1 cellular context compared by ENCODE assay signal in the genomic region with DNA sequence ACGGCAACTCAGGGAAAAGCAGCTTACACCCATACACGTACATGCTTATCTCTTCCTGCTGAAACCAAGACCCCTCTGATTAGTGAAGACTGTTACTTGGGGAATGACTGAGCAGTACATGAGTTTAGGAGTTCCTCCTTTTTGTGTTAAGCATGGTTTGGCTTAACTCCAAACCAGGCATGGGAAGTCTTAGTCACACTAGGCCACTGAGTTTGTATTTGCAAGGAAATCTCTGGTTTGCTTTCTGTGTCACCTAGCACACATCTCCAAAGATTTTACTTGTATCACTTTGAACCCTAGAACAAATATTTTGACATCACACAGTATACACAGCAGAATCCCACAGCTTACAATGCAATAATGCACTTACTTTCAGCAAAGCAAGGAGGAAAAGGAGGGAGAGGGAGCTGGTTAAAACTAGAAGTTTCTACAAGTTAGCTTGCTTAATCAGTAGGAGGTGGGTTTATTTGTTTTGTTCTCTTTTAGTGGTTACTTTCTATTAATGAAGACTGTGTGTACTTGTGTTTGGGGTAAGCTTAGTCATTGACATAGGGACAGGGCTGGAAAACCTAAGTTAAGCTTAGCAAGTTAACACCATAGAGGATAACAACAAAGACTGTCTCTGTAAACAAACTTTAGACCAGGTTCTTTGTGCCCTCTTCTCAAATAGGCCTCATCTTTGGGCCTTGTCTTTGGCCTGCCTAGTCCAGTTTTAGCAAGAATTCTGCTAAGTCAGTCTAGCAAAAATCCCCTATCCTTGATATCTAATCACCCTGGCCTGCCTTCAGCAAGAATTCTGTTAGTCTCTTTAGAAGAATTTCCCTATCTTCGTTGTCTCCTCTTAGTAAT.
A peak's percentile ranks its signal among the peaks of the same experiment; 100 is the strongest.
TF ChIP-seq lines count a peak whose summit lies in the region.

No MANE protein-coding gene starts in this region.

TF ChIP-seq in K562, 482 proteins besides CTCF, POLR2A, EP300 and RAD21 (continued from another document and continues in another):
- TF ChIP-seq MYC (IDR thresholded peaks at IDR 0.05; ENCODE audit: low read depth, low read length) = peak; percentile 83
- no peak for TF ChIP-seq MYC (CRISPR knock-in tag; IDR thresholded peaks at IDR 0.05; ENCODE audit: borderline replicate concordance, low read depth)
- TF ChIP-seq ZKSCAN3 (CRISPR knock-in tag; IDR thresholded peaks at IDR 0.05) = no peak
- peak; percentile 32; the same call in 1 of the 2 replicates for TF ChIP-seq DNMT1 (IDR thresholded peaks at IDR 0.05)
- TF ChIP-seq ESRRB (CRISPR knock-in tag; IDR thresholded peaks at IDR 0.05; ENCODE audit: borderline replicate concordance) = no peak
- TF ChIP-seq, protein P1, sequence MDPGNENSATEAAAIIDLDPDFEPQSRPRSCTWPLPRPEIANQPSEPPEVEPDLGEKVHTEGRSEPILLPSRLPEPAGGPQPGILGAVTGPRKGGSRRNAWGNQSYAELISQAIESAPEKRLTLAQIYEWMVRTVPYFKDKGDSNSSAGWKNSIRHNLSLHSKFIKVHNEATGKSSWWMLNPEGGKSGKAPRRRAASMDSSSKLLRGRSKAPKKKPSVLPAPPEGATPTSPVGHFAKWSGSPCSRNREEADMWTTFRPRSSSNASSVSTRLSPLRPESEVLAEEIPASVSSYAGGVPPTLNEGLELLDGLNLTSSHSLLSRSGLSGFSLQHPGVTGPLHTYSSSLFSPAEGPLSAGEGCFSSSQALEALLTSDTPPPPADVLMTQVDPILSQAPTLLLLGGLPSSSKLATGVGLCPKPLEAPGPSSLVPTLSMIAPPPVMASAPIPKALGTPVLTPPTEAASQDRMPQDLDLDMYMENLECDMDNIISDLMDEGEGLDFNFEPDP (CRISPR knock-in tag; IDR thresholded peaks at IDR 0.05) = no peak
- no peak for TF ChIP-seq SMC3 (conservative IDR thresholded peaks at IDR 0.05; ENCODE audit: insufficient read depth, low read depth, low read length)
- no peak for TF ChIP-seq TOE1 (IDR thresholded peaks at IDR 0.05; ENCODE audit: borderline replicate concordance)
- no peak for TF ChIP-seq TOE1 (CRISPR knock-in tag; IDR thresholded peaks at IDR 0.05; ENCODE audit: borderline replicate concordance, low read depth)
- TF ChIP-seq ZNF644 (tag; IDR thresholded peaks at IDR 0.05; ENCODE audit: low read depth) = peak; percentile 79
- TF ChIP-seq, protein P2, sequence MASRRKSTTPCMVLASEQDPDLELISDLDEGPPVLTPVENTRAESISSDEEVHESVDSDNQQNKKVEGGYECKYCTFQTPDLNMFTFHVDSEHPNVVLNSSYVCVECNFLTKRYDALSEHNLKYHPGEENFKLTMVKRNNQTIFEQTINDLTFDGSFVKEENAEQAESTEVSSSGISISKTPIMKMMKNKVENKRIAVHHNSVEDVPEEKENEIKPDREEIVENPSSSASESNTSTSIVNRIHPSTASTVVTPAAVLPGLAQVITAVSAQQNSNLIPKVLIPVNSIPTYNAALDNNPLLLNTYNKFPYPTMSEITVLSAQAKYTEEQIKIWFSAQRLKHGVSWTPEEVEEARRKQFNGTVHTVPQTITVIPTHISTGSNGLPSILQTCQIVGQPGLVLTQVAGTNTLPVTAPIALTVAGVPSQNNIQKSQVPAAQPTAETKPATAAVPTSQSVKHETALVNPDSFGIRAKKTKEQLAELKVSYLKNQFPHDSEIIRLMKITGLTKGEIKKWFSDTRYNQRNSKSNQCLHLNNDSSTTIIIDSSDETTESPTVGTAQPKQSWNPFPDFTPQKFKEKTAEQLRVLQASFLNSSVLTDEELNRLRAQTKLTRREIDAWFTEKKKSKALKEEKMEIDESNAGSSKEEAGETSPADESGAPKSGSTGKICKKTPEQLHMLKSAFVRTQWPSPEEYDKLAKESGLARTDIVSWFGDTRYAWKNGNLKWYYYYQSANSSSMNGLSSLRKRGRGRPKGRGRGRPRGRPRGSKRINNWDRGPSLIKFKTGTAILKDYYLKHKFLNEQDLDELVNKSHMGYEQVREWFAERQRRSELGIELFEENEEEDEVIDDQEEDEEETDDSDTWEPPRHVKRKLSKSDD (conservative IDR thresholded peaks at IDR 0.05; ENCODE audit: low read length) = no peak
- TF ChIP-seq, protein P3, sequence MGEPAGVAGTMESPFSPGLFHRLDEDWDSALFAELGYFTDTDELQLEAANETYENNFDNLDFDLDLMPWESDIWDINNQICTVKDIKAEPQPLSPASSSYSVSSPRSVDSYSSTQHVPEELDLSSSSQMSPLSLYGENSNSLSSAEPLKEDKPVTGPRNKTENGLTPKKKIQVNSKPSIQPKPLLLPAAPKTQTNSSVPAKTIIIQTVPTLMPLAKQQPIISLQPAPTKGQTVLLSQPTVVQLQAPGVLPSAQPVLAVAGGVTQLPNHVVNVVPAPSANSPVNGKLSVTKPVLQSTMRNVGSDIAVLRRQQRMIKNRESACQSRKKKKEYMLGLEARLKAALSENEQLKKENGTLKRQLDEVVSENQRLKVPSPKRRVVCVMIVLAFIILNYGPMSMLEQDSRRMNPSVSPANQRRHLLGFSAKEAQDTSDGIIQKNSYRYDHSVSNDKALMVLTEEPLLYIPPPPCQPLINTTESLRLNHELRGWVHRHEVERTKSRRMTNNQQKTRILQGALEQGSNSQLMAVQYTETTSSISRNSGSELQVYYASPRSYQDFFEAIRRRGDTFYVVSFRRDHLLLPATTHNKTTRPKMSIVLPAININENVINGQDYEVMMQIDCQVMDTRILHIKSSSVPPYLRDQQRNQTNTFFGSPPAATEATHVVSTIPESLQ (CRISPR knock-in tag; IDR thresholded peaks at IDR 0.05) = no peak
- TF ChIP-seq, protein P4, sequence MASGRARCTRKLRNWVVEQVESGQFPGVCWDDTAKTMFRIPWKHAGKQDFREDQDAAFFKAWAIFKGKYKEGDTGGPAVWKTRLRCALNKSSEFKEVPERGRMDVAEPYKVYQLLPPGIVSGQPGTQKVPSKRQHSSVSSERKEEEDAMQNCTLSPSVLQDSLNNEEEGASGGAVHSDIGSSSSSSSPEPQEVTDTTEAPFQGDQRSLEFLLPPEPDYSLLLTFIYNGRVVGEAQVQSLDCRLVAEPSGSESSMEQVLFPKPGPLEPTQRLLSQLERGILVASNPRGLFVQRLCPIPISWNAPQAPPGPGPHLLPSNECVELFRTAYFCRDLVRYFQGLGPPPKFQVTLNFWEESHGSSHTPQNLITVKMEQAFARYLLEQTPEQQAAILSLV (tag; IDR thresholded peaks at IDR 0.05) = no peak
- TF ChIP-seq, protein P5, sequence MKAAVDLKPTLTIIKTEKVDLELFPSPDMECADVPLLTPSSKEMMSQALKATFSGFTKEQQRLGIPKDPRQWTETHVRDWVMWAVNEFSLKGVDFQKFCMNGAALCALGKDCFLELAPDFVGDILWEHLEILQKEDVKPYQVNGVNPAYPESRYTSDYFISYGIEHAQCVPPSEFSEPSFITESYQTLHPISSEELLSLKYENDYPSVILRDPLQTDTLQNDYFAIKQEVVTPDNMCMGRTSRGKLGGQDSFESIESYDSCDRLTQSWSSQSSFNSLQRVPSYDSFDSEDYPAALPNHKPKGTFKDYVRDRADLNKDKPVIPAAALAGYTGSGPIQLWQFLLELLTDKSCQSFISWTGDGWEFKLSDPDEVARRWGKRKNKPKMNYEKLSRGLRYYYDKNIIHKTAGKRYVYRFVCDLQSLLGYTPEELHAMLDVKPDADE (conservative IDR thresholded peaks at IDR 0.05; ENCODE audit: control insufficient read depth, low read depth, low read length) = no peak
- TF ChIP-seq ZNF184 (CRISPR knock-in tag; IDR thresholded peaks at IDR 0.05) = no peak
- no peak for TF ChIP-seq CHD2 (IDR thresholded peaks at IDR 0.05; ENCODE audit: low read depth, low read length)
- TF ChIP-seq, protein P6, sequence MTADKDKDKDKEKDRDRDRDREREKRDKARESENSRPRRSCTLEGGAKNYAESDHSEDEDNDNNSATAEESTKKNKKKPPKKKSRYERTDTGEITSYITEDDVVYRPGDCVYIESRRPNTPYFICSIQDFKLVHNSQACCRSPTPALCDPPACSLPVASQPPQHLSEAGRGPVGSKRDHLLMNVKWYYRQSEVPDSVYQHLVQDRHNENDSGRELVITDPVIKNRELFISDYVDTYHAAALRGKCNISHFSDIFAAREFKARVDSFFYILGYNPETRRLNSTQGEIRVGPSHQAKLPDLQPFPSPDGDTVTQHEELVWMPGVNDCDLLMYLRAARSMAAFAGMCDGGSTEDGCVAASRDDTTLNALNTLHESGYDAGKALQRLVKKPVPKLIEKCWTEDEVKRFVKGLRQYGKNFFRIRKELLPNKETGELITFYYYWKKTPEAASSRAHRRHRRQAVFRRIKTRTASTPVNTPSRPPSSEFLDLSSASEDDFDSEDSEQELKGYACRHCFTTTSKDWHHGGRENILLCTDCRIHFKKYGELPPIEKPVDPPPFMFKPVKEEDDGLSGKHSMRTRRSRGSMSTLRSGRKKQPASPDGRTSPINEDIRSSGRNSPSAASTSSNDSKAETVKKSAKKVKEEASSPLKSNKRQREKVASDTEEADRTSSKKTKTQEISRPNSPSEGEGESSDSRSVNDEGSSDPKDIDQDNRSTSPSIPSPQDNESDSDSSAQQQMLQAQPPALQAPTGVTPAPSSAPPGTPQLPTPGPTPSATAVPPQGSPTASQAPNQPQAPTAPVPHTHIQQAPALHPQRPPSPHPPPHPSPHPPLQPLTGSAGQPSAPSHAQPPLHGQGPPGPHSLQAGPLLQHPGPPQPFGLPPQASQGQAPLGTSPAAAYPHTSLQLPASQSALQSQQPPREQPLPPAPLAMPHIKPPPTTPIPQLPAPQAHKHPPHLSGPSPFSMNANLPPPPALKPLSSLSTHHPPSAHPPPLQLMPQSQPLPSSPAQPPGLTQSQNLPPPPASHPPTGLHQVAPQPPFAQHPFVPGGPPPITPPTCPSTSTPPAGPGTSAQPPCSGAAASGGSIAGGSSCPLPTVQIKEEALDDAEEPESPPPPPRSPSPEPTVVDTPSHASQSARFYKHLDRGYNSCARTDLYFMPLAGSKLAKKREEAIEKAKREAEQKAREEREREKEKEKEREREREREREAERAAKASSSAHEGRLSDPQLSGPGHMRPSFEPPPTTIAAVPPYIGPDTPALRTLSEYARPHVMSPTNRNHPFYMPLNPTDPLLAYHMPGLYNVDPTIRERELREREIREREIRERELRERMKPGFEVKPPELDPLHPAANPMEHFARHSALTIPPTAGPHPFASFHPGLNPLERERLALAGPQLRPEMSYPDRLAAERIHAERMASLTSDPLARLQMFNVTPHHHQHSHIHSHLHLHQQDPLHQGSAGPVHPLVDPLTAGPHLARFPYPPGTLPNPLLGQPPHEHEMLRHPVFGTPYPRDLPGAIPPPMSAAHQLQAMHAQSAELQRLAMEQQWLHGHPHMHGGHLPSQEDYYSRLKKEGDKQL (CRISPR knock-in tag; IDR thresholded peaks at IDR 0.05; ENCODE audit: borderline replicate concordance) = no peak
- no peak for TF ChIP-seq MXI1 (IDR thresholded peaks at IDR 0.05; ENCODE audit: low read depth, low read length)
- TF ChIP-seq, protein P7, sequence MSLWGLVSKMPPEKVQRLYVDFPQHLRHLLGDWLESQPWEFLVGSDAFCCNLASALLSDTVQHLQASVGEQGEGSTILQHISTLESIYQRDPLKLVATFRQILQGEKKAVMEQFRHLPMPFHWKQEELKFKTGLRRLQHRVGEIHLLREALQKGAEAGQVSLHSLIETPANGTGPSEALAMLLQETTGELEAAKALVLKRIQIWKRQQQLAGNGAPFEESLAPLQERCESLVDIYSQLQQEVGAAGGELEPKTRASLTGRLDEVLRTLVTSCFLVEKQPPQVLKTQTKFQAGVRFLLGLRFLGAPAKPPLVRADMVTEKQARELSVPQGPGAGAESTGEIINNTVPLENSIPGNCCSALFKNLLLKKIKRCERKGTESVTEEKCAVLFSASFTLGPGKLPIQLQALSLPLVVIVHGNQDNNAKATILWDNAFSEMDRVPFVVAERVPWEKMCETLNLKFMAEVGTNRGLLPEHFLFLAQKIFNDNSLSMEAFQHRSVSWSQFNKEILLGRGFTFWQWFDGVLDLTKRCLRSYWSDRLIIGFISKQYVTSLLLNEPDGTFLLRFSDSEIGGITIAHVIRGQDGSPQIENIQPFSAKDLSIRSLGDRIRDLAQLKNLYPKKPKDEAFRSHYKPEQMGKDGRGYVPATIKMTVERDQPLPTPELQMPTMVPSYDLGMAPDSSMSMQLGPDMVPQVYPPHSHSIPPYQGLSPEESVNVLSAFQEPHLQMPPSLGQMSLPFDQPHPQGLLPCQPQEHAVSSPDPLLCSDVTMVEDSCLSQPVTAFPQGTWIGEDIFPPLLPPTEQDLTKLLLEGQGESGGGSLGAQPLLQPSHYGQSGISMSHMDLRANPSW (CRISPR knock-in tag; IDR thresholded peaks at IDR 0.05) = no peak
- no peak for TF ChIP-seq LARP7 (IDR thresholded peaks at IDR 0.05)
- peak; percentile 64 for TF ChIP-seq CREM (IDR thresholded peaks at IDR 0.05; ENCODE audit: low read depth)
- TF ChIP-seq, protein P8, sequence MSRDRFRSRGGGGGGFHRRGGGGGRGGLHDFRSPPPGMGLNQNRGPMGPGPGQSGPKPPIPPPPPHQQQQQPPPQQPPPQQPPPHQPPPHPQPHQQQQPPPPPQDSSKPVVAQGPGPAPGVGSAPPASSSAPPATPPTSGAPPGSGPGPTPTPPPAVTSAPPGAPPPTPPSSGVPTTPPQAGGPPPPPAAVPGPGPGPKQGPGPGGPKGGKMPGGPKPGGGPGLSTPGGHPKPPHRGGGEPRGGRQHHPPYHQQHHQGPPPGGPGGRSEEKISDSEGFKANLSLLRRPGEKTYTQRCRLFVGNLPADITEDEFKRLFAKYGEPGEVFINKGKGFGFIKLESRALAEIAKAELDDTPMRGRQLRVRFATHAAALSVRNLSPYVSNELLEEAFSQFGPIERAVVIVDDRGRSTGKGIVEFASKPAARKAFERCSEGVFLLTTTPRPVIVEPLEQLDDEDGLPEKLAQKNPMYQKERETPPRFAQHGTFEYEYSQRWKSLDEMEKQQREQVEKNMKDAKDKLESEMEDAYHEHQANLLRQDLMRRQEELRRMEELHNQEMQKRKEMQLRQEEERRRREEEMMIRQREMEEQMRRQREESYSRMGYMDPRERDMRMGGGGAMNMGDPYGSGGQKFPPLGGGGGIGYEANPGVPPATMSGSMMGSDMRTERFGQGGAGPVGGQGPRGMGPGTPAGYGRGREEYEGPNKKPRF (IDR thresholded peaks at IDR 0.05; ENCODE audit: low read depth, low read length) = no peak
- no peak for TF ChIP-seq ZNF586 (CRISPR knock-in tag; conservative IDR thresholded peaks at IDR 0.05)
- TF ChIP-seq POU5F1 (IDR thresholded peaks at IDR 0.05; ENCODE audit: borderline replicate concordance, low read depth, low read length, partially characterized antibody) = no peak
- TF ChIP-seq LCOR (CRISPR knock-in tag; IDR thresholded peaks at IDR 0.05) = no peak
- TF ChIP-seq ZNF133 (CRISPR knock-in tag; IDR thresholded peaks at IDR 0.05) = no peak
- TF ChIP-seq, protein P9, sequence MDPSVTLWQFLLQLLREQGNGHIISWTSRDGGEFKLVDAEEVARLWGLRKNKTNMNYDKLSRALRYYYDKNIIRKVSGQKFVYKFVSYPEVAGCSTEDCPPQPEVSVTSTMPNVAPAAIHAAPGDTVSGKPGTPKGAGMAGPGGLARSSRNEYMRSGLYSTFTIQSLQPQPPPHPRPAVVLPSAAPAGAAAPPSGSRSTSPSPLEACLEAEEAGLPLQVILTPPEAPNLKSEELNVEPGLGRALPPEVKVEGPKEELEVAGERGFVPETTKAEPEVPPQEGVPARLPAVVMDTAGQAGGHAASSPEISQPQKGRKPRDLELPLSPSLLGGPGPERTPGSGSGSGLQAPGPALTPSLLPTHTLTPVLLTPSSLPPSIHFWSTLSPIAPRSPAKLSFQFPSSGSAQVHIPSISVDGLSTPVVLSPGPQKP (CRISPR knock-in tag; IDR thresholded peaks at IDR 0.05) = no peak
- no peak for TF ChIP-seq EZH2 (IDR thresholded peaks at IDR 0.05; ENCODE audit: borderline replicate concordance, low read depth, low read length)
- no peak for TF ChIP-seq SAFB2 (IDR thresholded peaks at IDR 0.05; ENCODE audit: borderline replicate concordance, low read depth, low read length, severe bottlenecking)
- TF ChIP-seq FIP1L1 (IDR thresholded peaks at IDR 0.05; ENCODE audit: low read depth, low read length, poor library complexity, severe bottlenecking) = no peak
- TF ChIP-seq C11orf30 (IDR thresholded peaks at IDR 0.05; ENCODE audit: low read depth) = peak; percentile 80
- TF ChIP-seq XRCC3 (IDR thresholded peaks at IDR 0.05) = no peak
- no peak for TF ChIP-seq GTF2A2 (tag; IDR thresholded peaks at IDR 0.05)
- TF ChIP-seq TAF1 (IDR thresholded peaks at IDR 0.05; ENCODE audit: control insufficient read depth, extremely low read depth, insufficient read depth, low read length, severe bottlenecking) = no peak
- no peak for TF ChIP-seq ZBTB1 (CRISPR knock-in tag; IDR thresholded peaks at IDR 0.05; ENCODE audit: borderline replicate concordance, low read depth)
